35 cellular contexts compared by ENCODE assay signal in genomic region chr7:50299163-50299562, GRCh38. TPM values are rescaled to one million over a fixed set of nuclear protein-coding genes. Genes with fewer than 3 reads are reported as not detected.
"Had no signal": no experiment of that assay in that cellular context is flagged by ENCODE, and none has a peak within 500 bp of the region (broad histone marks: within the 10 kb centered on the region; RNA-seq: fewer than 3 reads in every experiment).

No MANE protein-coding gene starts in this region.

- H3K27ac Mint-ChIP-seq: activated CD4-positive, alpha-beta memory T cell treated with anti-CD3 and anti-CD28 coated beads, Interleukin-2, amount 10 ng/mL, durations not matched to agents 7 days and 5 days; activated CD4-positive, alpha-beta T cell treated with anti-CD3 and anti-CD28 coated beads, Interleukin-2, amount 10 ng/mL, durations not matched to agents 7 days and 5 days; activated naive CD8-positive, alpha-beta T cell treated with anti-CD3 and anti-CD28 coated beads for 36 hours; activated naive CD8-positive, alpha-beta T cell treated with anti-CD3 and anti-CD28 coated beads, Interleukin-2, amount 50 U/mL, for 24 hours; activated T-cell treated with anti-CD3 and anti-CD28 coated beads, Interleukin-2, amount 50 U/mL, for 24 hours; activated T-cell treated with anti-CD3 and anti-CD28 coated beads, Interleukin-2, amount 50 U/mL, for 72 hours; WTC11 had no signal

- H3K4me1 ChIP-seq: adrenal gland had no signal

- H3K36me3 ChIP-seq: adrenal gland, esophagus squamous epithelium, gastroesophageal sphincter, heart right ventricle had no signal

- H3K4me3 ChIP-seq: adrenal gland, body of pancreas, esophagus squamous epithelium, gastroesophageal sphincter, heart right ventricle had no signal

- DNase-seq: activated CD4-positive, alpha-beta memory T cell treated with anti-CD3 and anti-CD28 coated beads, Interleukin-2, amount 10 ng/mL, durations not matched to agents 7 days and 5 days; activated CD4-positive, alpha-beta T cell treated with anti-CD3 and anti-CD28 coated beads, Interleukin-2, amount 10 ng/mL, durations not matched to agents 7 days and 5 days; activated CD4-positive, alpha-beta T cell treated with anti-CD3 and anti-CD28 coated beads, Interleukin-2, amount 50 U/mL, for 4 hours; activated CD8-positive, alpha-beta memory T cell treated with anti-CD3 and anti-CD28 coated beads, Interleukin-2, amount 50 U/mL, for 48 hours; activated gamma-delta T cell; activated naive CD4-positive, alpha-beta T cell; activated naive CD4-positive, alpha-beta T cell treated with anti-CD3 and anti-CD28 coated beads, Interleukin-2, amount 50 U/mL, for 16 hours; activated naive CD8-positive, alpha-beta T cell treated with anti-CD3 and anti-CD28 coated beads for 36 hours; activated naive CD8-positive, alpha-beta T cell treated with anti-CD3 and anti-CD28 coated beads, Interleukin-2, amount 50 U/mL, for 24 hours; activated T-cell treated with anti-CD3 and anti-CD28 coated beads for 4 hours; activated T-cell treated with anti-CD3 and anti-CD28 coated beads, Interleukin-2, amount 50 U/mL, for 24 hours; activated T-cell treated with anti-CD3 and anti-CD28 coated beads, Interleukin-2, amount 50 U/mL, for 72 hours; adrenal gland; amygdala; aorta; body of pancreas; caudate nucleus; cortex of kidney; dermis blood vessel endothelial cell; effector CD4-positive, alpha-beta T cell; effector memory CD8-positive, alpha-beta T cell; erythroblast; esophagus squamous epithelium; foreskin melanocyte; heart right ventricle; T-helper 2 cell had no signal

- H3K9me3 Mint-ChIP-seq: activated naive CD8-positive, alpha-beta T cell treated with anti-CD3 and anti-CD28 coated beads for 36 hours; activated naive CD8-positive, alpha-beta T cell treated with anti-CD3 and anti-CD28 coated beads, Interleukin-2, amount 50 U/mL, for 24 hours; activated T-cell treated with anti-CD3 and anti-CD28 coated beads, Interleukin-2, amount 50 U/mL, for 24 hours; activated T-cell treated with anti-CD3 and anti-CD28 coated beads, Interleukin-2, amount 50 U/mL, for 72 hours; effector memory CD8-positive, alpha-beta T cell; WTC11 had no signal

- H3K36me3 Mint-ChIP-seq: WTC11 had no signal

- ATAC-seq: activated CD4-positive, CD25-positive, alpha-beta regulatory T cell treated with anti-CD3 and anti-CD28 coated beads, Interleukin-2, amount 50 U/mL, for 24 hours; activated naive CD8-positive, alpha-beta T cell treated with anti-CD3 and anti-CD28 coated beads, Interleukin-2, amount 50 U/mL, for 24 hours; activated T-cell treated with anti-CD3 and anti-CD28 coated beads, Interleukin-2, amount 50 U/mL, for 72 hours; body of pancreas; effector memory CD8-positive, alpha-beta T cell; gastroesophageal sphincter; heart right ventricle; WTC11 had no signal

- H3K27me3 Mint-ChIP-seq: activated CD4-positive, alpha-beta T cell treated with anti-CD3 and anti-CD28 coated beads, Interleukin-2, amount 10 ng/mL, durations not matched to agents 7 days and 5 days; activated naive CD8-positive, alpha-beta T cell treated with anti-CD3 and anti-CD28 coated beads, Interleukin-2, amount 50 U/mL, for 24 hours; activated T-cell treated with anti-CD3 and anti-CD28 coated beads, Interleukin-2, amount 50 U/mL, for 24 hours; effector memory CD8-positive, alpha-beta T cell had no signal

- H3K27ac ChIP-seq: adrenal gland, body of pancreas, esophagus squamous epithelium, gastroesophageal sphincter, heart right ventricle, VCaP had no signal

- FAIRE-seq: colon had no signal

- H3K4me3 Mint-ChIP-seq: activated CD4-positive, alpha-beta memory T cell treated with anti-CD3 and anti-CD28 coated beads, Interleukin-2, amount 10 ng/mL, durations not matched to agents 7 days and 5 days; activated CD4-positive, alpha-beta T cell treated with anti-CD3 and anti-CD28 coated beads, Interleukin-2, amount 10 ng/mL, durations not matched to agents 7 days and 5 days; activated naive CD8-positive, alpha-beta T cell treated with anti-CD3 and anti-CD28 coated beads for 36 hours; activated naive CD8-positive, alpha-beta T cell treated with anti-CD3 and anti-CD28 coated beads, Interleukin-2, amount 50 U/mL, for 24 hours; activated T-cell treated with anti-CD3 and anti-CD28 coated beads, Interleukin-2, amount 50 U/mL, for 24 hours; activated T-cell treated with anti-CD3 and anti-CD28 coated beads, Interleukin-2, amount 50 U/mL, for 72 hours; effector memory CD8-positive, alpha-beta T cell; WTC11 had no signal

- H3K9me3 ChIP-seq: adrenal gland, body of pancreas, esophagus squamous epithelium, gastroesophageal sphincter, heart right ventricle had no signal

RNA-seq across cellular contexts. Expression of gene IKZF1, which starts 5.4 kb away (rescaled TPM):
- total RNA-seq: chondrocyte, fibroblast of lung, fibroblast of villous mesenchyme, glomerular endothelial cell had no signal
